Comparison of ENCODE assay signal across 19 cellular contexts in the genomic region with DNA sequence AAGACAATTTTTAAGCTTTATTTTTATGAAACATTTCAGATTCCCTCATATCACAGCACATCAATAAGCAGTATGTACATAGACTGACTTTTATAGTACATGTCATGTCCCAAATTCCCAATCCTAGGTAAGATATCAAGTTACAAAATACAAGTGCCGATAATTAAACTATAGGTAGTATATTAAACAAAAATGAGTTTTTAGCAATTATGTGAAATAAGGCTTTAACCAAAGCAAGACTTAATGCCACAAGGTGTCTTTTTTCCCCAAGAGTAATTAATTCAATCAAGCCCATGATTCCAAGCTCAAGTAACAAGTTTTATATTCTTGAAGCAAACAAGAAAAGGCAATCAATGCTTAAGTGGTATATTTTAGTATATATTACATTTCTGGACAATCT. TPM values are rescaled to one million over a fixed set of nuclear protein-coding genes. Genes with fewer than 3 reads are reported as not detected.
A peak's percentile ranks its signal among the peaks of the same experiment; 100 is the strongest.
DNase-seq lines count a peak whose midpoint lies in the region; ATAC-seq and TF ChIP-seq lines count a peak whose summit lies in the region.
"Had no signal": no experiment of that assay in that cellular context is flagged by ENCODE, and none has a peak within 500 bp of the region (broad histone marks: within the 10 kb centered on the region; RNA-seq: fewer than 3 reads in every experiment).

No MANE protein-coding gene starts in this region.

- TF ChIP-seq CTCF in natural killer cell (IDR thresholded peaks at IDR 0.05) = no peak

- no peaks in the 10 kb centered on the region for H3K27me3 Mint-ChIP-seq in natural killer cell treated with Interleukin-12 subunit alpha and Interleukin-12 subunit beta and Interleukin-15 and Interleukin-18, amount 100 ng/mL, for 72 hours
- H3K27me3 Mint-ChIP-seq in natural killer cell (ENCODE audit: low read depth in 2 of 2) = no peaks in the 10 kb centered on the region

- no peak for ATAC-seq in natural killer cell treated with Interleukin-12 subunit alpha and Interleukin-12 subunit beta and Interleukin-15 and Interleukin-18, amount 100 ng/mL, for 72 hours
- no peak for ATAC-seq in natural killer cell
- ATAC-seq: gastroesophageal sphincter; naive thymus-derived CD8-positive, alpha-beta T cell; T-cell had no signal

- H3K4me3 ChIP-seq in SK-N-MC = peak overlapping the region; percentile 86
- H3K4me3 ChIP-seq in iPS-20b (ENCODE audit: low read length) = peak overlapping the region; percentile 98; the same call in 1 of the 2 replicates

- no peaks in the 10 kb centered on the region for H3K9me3 ChIP-seq in SK-N-MC (ENCODE audit: low read depth, low read length)
- H3K9me3 ChIP-seq in iPS-20b (ENCODE audit: insufficient read depth, low read depth, low read length) = no peaks in the 10 kb centered on the region
- H3K9me3 ChIP-seq: gastroesophageal sphincter, HAP-1 had no signal

- peaks cover 27 to 31% of the 10 kb centered on the region in 2 donors for H3K4me1 Mint-ChIP-seq in natural killer cell treated with Interleukin-12 subunit alpha and Interleukin-12 subunit beta and Interleukin-15 and Interleukin-18, amount 100 ng/mL, for 72 hours (ENCODE audit: low read depth in 2 of 2)
- peaks cover 45 to 61% of the 10 kb centered on the region in 2 donors for H3K4me1 Mint-ChIP-seq in natural killer cell

- DNase-seq in natural killer cell treated with Interleukin-12 subunit alpha and Interleukin-12 subunit beta and Interleukin-15 and Interleukin-18, amount 100 ng/mL, for 72 hours (ENCODE audit: low spot score) = no peak
- no peak for DNase-seq in natural killer cell
- DNase-seq in SK-N-MC (ENCODE audit: low read depth, low spot score) = no peak
- DNase-seq in LoVo (ENCODE audit: low spot score) = no peak
- no peak for DNase-seq in H4 (ENCODE audit: low spot score)
- no peak for DNase-seq in NCI-H1092 (lab: John Stamatoyannopoulos, UW)
- no peak for DNase-seq in NCI-H1417 (lab: John Stamatoyannopoulos, UW)
- DNase-seq: activated CD4-positive, alpha-beta memory T cell treated with anti-CD3 and anti-CD28 coated beads for 36 hours; amniotic stem cell; naive thymus-derived CD8-positive, alpha-beta T cell; NCI-H1048; NCI-H2171; NCI-H774; T-cell had no signal

- intact Hi-C loops in natural killer cell (cut with micrococcal nuclease) = no loop called here

- no peak overlapping the region for H3K27ac ChIP-seq in SK-N-MC
- no peak overlapping the region for H3K27ac ChIP-seq in iPS-20b (ENCODE audit: low read length)
- H3K27ac ChIP-seq: gastroesophageal sphincter, RWPE1, VCaP had no signal

- H3K27ac Mint-ChIP-seq in natural killer cell treated with Interleukin-12 subunit alpha and Interleukin-12 subunit beta and Interleukin-15 and Interleukin-18, amount 100 ng/mL, for 72 hours = no peak overlapping the region
- H3K27ac Mint-ChIP-seq in natural killer cell = peak overlapping the region in 1 of 2 donors; percentile 16
- H3K27ac Mint-ChIP-seq: activated CD4-positive, alpha-beta memory T cell treated with anti-CD3 and anti-CD28 coated beads for 36 hours; T-cell had no signal

- H3K4me3 Mint-ChIP-seq in natural killer cell treated with Interleukin-12 subunit alpha and Interleukin-12 subunit beta and Interleukin-15 and Interleukin-18, amount 100 ng/mL, for 72 hours = peak overlapping the region; percentile 30
- H3K4me3 Mint-ChIP-seq in natural killer cell = no peak overlapping the region
- H3K4me3 Mint-ChIP-seq: activated CD4-positive, alpha-beta memory T cell treated with anti-CD3 and anti-CD28 coated beads for 36 hours had no signal

- no peaks in the 10 kb centered on the region for H3K9me3 Mint-ChIP-seq in natural killer cell treated with Interleukin-12 subunit alpha and Interleukin-12 subunit beta and Interleukin-15 and Interleukin-18, amount 100 ng/mL, for 72 hours
- H3K9me3 Mint-ChIP-seq in natural killer cell = no peaks in the 10 kb centered on the region

- no peaks in the 10 kb centered on the region for H3K27me3 ChIP-seq in iPS-20b (ENCODE audit: insufficient read depth, low read length)
- H3K27me3 ChIP-seq: gastroesophageal sphincter had no signal

- H3K4me1 ChIP-seq in iPS-20b (ENCODE audit: insufficient read depth, low read length) = peaks cover 11% of the 10 kb centered on the region

- H3K9ac ChIP-seq in SK-N-MC (ENCODE audit: insufficient read length) = peak overlapping the region; percentile 89
- no peak overlapping the region for H3K9ac ChIP-seq in iPS-20b (ENCODE audit: low read depth, low read length)

- peaks cover 17% of the 10 kb centered on the region for H3K36me3 Mint-ChIP-seq in natural killer cell treated with Interleukin-12 subunit alpha and Interleukin-12 subunit beta and Interleukin-15 and Interleukin-18, amount 100 ng/mL, for 72 hours
- H3K36me3 Mint-ChIP-seq in natural killer cell = no peaks in the 10 kb centered on the region

- H3K36me3 ChIP-seq in SK-N-MC (ENCODE audit: insufficient read depth, low read length) = peaks cover 4% of the 10 kb centered on the region; the same call in 1 of the 2 replicates
- H3K36me3 ChIP-seq in iPS-20b (ENCODE audit: insufficient read depth, low read depth, low read length) = no peaks in the 10 kb centered on the region
- H3K36me3 ChIP-seq: HAP-1 had no signal

RNA-seq across cellular contexts. Expression of a gene that starts 4.9 kb away (rescaled TPM):
- total RNA-seq in natural killer cell treated with Interleukin-12 subunit alpha and Interleukin-12 subunit beta and Interleukin-15 and Interleukin-18, amount 100 ng/mL, for 72 hours = 10 to 100 TPM; 20.2 to 25.2 TPM
- total RNA-seq in natural killer cell = 10 to 100 TPM; 29.0 to 37.1 (median 34.7) TPM
- 4.7 and 7.1 TPM in 2 replicates for total RNA-seq in H4 (2014; rRNA removed; shearing (Covaris generic))

RNA-seq across cellular contexts. Expression of a gene that starts 5.3 kb away (rescaled TPM):
- 10 to 100 TPM; 16.0 to 23.1 TPM for total RNA-seq in natural killer cell treated with Interleukin-12 subunit alpha and Interleukin-12 subunit beta and Interleukin-15 and Interleukin-18, amount 100 ng/mL, for 72 hours
- total RNA-seq in natural killer cell = 10 to 100 TPM; 31.1 to 42.6 (median 36.6) TPM
- total RNA-seq in H4 (2014; rRNA removed; shearing (Covaris generic)) = 14.7 and 15.6 TPM in 2 replicates
